ENCODE assay signal across 15 cellular contexts in the genomic region with DNA sequence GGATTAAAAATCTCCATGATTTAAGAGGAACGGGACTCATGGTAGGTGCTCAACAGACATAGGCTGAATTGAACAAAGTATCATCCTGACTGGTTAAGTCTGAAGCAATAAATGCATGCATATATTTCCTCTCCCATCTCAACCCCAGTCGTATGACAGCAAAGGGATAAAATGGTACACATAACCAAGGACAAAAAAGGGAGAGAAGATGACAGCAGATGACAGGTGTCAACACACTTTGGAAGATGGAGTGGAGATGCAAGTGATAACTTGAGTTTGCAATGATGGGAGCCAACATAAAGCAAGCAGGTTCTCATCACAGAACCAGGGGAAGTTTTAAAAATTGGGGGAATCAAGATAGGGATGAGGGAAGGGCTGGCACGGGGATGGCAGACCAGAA. TPM values are rescaled to one million over a fixed set of nuclear protein-coding genes. Genes with fewer than 3 reads are reported as not detected.
DNase-seq lines count a peak whose midpoint lies in the region; ATAC-seq, FAIRE-seq and TF ChIP-seq lines count a peak whose summit lies in the region.
"Had no signal": no experiment of that assay in that cellular context is flagged by ENCODE, and none has a peak within 500 bp of the region (broad histone marks: within the 10 kb centered on the region; RNA-seq: fewer than 3 reads in every experiment).

No MANE protein-coding gene starts in this region.

- CTCF ChIA-PET in CD8-positive, alpha-beta T cell (lab: Charles Lee) = interaction anchor here (2.1 kb wide), 1 partner anchor 9 kb away, joined by 10 read pairs; no protein-coding TSS in a partner anchor
- CTCF ChIA-PET in activated CD8-positive, alpha-beta memory T cell treated with anti-CD3 and anti-CD28 coated beads, Interleukin-2, amount 10 ng/mL, durations not matched to agents 7 days and 5 days (lab: Charles Lee) = interaction anchor here (1.8 to 1.9 kb wide), 2 partner anchors 10 to 15 kb away, joined by 4 to 8 read pairs; no protein-coding TSS in a partner anchor

- peak overlapping the region; percentile 43 for H3K27ac Mint-ChIP-seq in CD8-positive, alpha-beta T cell
- peak overlapping the region; percentile 85 for H3K27ac Mint-ChIP-seq in T-helper 17 cell
- H3K27ac Mint-ChIP-seq in activated CD8-positive, alpha-beta memory T cell treated with anti-CD3 and anti-CD28 coated beads, Interleukin-2, amount 10 ng/mL, durations not matched to agents 7 days and 5 days = no peak overlapping the region
- H3K27ac Mint-ChIP-seq: CD14-positive monocyte had no signal

- H3K36me3 Mint-ChIP-seq in CD8-positive, alpha-beta T cell = peaks cover 44% of the 10 kb centered on the region
- peaks cover 3% of the 10 kb centered on the region for H3K36me3 Mint-ChIP-seq in T-helper 17 cell (ENCODE audit: low read depth)
- H3K36me3 Mint-ChIP-seq in activated CD8-positive, alpha-beta memory T cell treated with anti-CD3 and anti-CD28 coated beads, Interleukin-2, amount 10 ng/mL, durations not matched to agents 7 days and 5 days = peaks cover 40% of the 10 kb centered on the region

- H3K9me3 ChIP-seq in CD8-positive, alpha-beta T cell (ENCODE audit: low read length) = no peaks in the 10 kb centered on the region
- H3K9me3 ChIP-seq in T-helper 17 cell (ENCODE audit: control insufficient read depth, low read length, poor library complexity, severe bottlenecking) (no peaks in the 10 kb centered on the region), neutrophil (no peaks in the 10 kb centered on the region), esophagus squamous epithelium (no peaks in the 10 kb centered on the region), breast epithelium (no peaks in the 10 kb centered on the region)

- H3K4me1 ChIP-seq in CD8-positive, alpha-beta T cell (ENCODE audit: insufficient read depth, low read length) = peaks cover 8% of the 10 kb centered on the region
- peaks cover 37 to 65% of the 10 kb centered on the region in 2 experiments for H3K4me1 ChIP-seq in neutrophil (ENCODE audit: control insufficient read depth in 1 of 2, insufficient read depth in 1 of 2, low read depth in 1 of 2, low read length in 1 of 2)
- H3K4me1 ChIP-seq in esophagus squamous epithelium = peaks cover 0 to 35% (median 15%) of the 10 kb centered on the region in 3 donors
- no peaks in the 10 kb centered on the region for H3K4me1 ChIP-seq in breast epithelium

- no peak overlapping the region for H3K4me3 ChIP-seq in CD8-positive, alpha-beta T cell (ENCODE audit: low read depth, low read length)
- H3K4me3 ChIP-seq in neutrophil (ENCODE audit: low read depth in 1 of 2, low read length in 1 of 2) (no peak overlapping the region), esophagus squamous epithelium (no peak overlapping the region), breast epithelium (no peak overlapping the region)
- H3K4me3 ChIP-seq: A549, GM12878, GM23248 had no signal

- TF ChIP-seq POLR2A in esophagus squamous epithelium (IDR thresholded peaks at IDR 0.05) (no peak), breast epithelium (IDR thresholded peaks at IDR 0.05) (no peak)

- intact Hi-C loops in CD8-positive, alpha-beta T cell (cut with DNase I, micrococcal nuclease) = no loop called here
- intact Hi-C loops in esophagus squamous epithelium (cut with DNase I) (no loop called here), breast epithelium (cut with DNase I; ENCODE audit: low total_unique reads) (no loop called here)

- no peaks in the 10 kb centered on the region for H3K27me3 Mint-ChIP-seq in CD8-positive, alpha-beta T cell (ENCODE audit: low read depth)
- no peaks in the 10 kb centered on the region for H3K27me3 Mint-ChIP-seq in T-helper 17 cell
- no peaks in the 10 kb centered on the region for H3K27me3 Mint-ChIP-seq in activated CD8-positive, alpha-beta memory T cell treated with anti-CD3 and anti-CD28 coated beads, Interleukin-2, amount 10 ng/mL, durations not matched to agents 7 days and 5 days

- H3K4me3 Mint-ChIP-seq in CD8-positive, alpha-beta T cell = no peak overlapping the region
- H3K4me3 Mint-ChIP-seq in T-helper 17 cell = no peak overlapping the region
- H3K4me3 Mint-ChIP-seq in activated CD8-positive, alpha-beta memory T cell treated with anti-CD3 and anti-CD28 coated beads, Interleukin-2, amount 10 ng/mL, durations not matched to agents 7 days and 5 days = no peak overlapping the region
- H3K4me3 Mint-ChIP-seq: CD14-positive monocyte had no signal

- ATAC-seq in CD8-positive, alpha-beta T cell = no peak
- ATAC-seq in T-helper 17 cell = no peak
- no peak for ATAC-seq in activated CD8-positive, alpha-beta memory T cell treated with anti-CD3 and anti-CD28 coated beads, Interleukin-2, amount 10 ng/mL, durations not matched to agents 7 days and 5 days
- ATAC-seq: A549, GM12878, HCT116 had no signal

- H3K9me3 Mint-ChIP-seq in CD8-positive, alpha-beta T cell = peaks cover 11% of the 10 kb centered on the region
- H3K9me3 Mint-ChIP-seq in activated CD8-positive, alpha-beta memory T cell treated with anti-CD3 and anti-CD28 coated beads, Interleukin-2, amount 10 ng/mL, durations not matched to agents 7 days and 5 days (ENCODE audit: low read depth) = peaks cover 14% of the 10 kb centered on the region

- FAIRE-seq in urothelium cell line (lab: Jason Lieb, UNC) = peak; percentile 9
- FAIRE-seq: A549, GM12878, H54 had no signal

- TF ChIP-seq CTCF in CD8-positive, alpha-beta T cell (IDR thresholded peaks at IDR 0.05) = no peak
- TF ChIP-seq CTCF in neutrophil (IDR thresholded peaks at IDR 0.05) (no peak), esophagus squamous epithelium (IDR thresholded peaks at IDR 0.05) (no peak), breast epithelium (IDR thresholded peaks at IDR 0.05) (no peak)

- peaks cover 44% of the 10 kb centered on the region for H3K4me1 Mint-ChIP-seq in CD8-positive, alpha-beta T cell (ENCODE audit: low read depth)
- peaks cover 27% of the 10 kb centered on the region for H3K4me1 Mint-ChIP-seq in T-helper 17 cell
- H3K4me1 Mint-ChIP-seq in activated CD8-positive, alpha-beta memory T cell treated with anti-CD3 and anti-CD28 coated beads, Interleukin-2, amount 10 ng/mL, durations not matched to agents 7 days and 5 days = peaks cover 38% of the 10 kb centered on the region

- POLR2A ChIA-PET in CD8-positive, alpha-beta T cell (lab: Charles Lee) = no interaction called here

- DNase-seq in CD8-positive, alpha-beta T cell = no peak
- DNase-seq in T-helper 17 cell = no peak
- no peak for DNase-seq in urothelium cell line (ENCODE audit: low spot score)
- DNase-seq in activated CD8-positive, alpha-beta memory T cell treated with anti-CD3 and anti-CD28 coated beads, Interleukin-2, amount 10 ng/mL, durations not matched to agents 7 days and 5 days = no peak
- DNase-seq in esophagus squamous epithelium (lab: John Stamatoyannopoulos, UW) = no peak
- DNase-seq in breast epithelium (ENCODE audit: low spot score in 2 of 2) = no peak
- DNase-seq: DMS79, GM23248 had no signal

- 85 to 88% methylated on average over 3 of the region's 3 CpGs for WGBS in esophagus squamous epithelium, 2 donors

- H3K36me3 ChIP-seq in CD8-positive, alpha-beta T cell (ENCODE audit: insufficient read depth, low read length) = no peaks in the 10 kb centered on the region
- H3K36me3 ChIP-seq in neutrophil (peaks cover 59% of the 10 kb centered on the region), esophagus squamous epithelium (peaks cover 0 to 58% (median 7%) of the 10 kb centered on the region in 3 donors), breast epithelium (no peaks in the 10 kb centered on the region)

- no peak overlapping the region for H3K27ac ChIP-seq in CD8-positive, alpha-beta T cell (ENCODE audit: low read depth, low read length)
- H3K27ac ChIP-seq in neutrophil (peak overlapping the region; percentile 41), esophagus squamous epithelium (no peak overlapping the region), breast epithelium (no peak overlapping the region)
- H3K27ac ChIP-seq: A549, GM23248 had no signal

- H3K27me3 ChIP-seq in CD8-positive, alpha-beta T cell (ENCODE audit: insufficient read depth, low read length) = no peaks in the 10 kb centered on the region
- H3K27me3 ChIP-seq in neutrophil (no peaks in the 10 kb centered on the region), esophagus squamous epithelium (no peaks in the 10 kb centered on the region), breast epithelium (no peaks in the 10 kb centered on the region)

RNA-seq across cellular contexts. Expression of gene C1RL, which starts 5.2 kb away (rescaled TPM):
- 1 to 10 TPM; 8.0 to 9.0 TPM for total RNA-seq in CD8-positive, alpha-beta T cell
- total RNA-seq in T-helper 17 cell = 10 to 100 TPM; 21.4 to 27.2 TPM
- total RNA-seq in activated CD8-positive, alpha-beta memory T cell treated with anti-CD3 and anti-CD28 coated beads, Interleukin-2, amount 10 ng/mL, durations not matched to agents 7 days and 5 days = 10 to 100 TPM; 21.8 to 27.4 TPM
- 10 to 100 TPM; 13.0 to 53.2 (median 25.8) TPM for total RNA-seq in esophagus squamous epithelium
- 100 to 1,000 TPM in 2 of 3 donors, 10 to 100 TPM in 1; 80.6 to 138 (median 124) TPM for total RNA-seq in breast epithelium

RNA-seq across cellular contexts. Expression of gene C1R, which starts 11.6 kb away (rescaled TPM):
- 1 to 10 TPM; 3.8 TPM for total RNA-seq in CD8-positive, alpha-beta T cell
- total RNA-seq in T-helper 17 cell = 1 to 10 TPM; 3.4 to 7.2 TPM
- total RNA-seq in activated CD8-positive, alpha-beta memory T cell treated with anti-CD3 and anti-CD28 coated beads, Interleukin-2, amount 10 ng/mL, durations not matched to agents 7 days and 5 days = 1 to 10 TPM; 4.0 to 5.3 TPM
- total RNA-seq in esophagus squamous epithelium = 100 to 1,000 TPM in 2 of 4 donors, 10 to 100 TPM in 2; 22.8 to 297 (median 140) TPM
- total RNA-seq in breast epithelium = 100 to 1,000 TPM; 302 to 773 (median 582) TPM

RNA-seq across cellular contexts. Expression of gene RBP5, which starts 24.9 kb away (rescaled TPM):
- not detected for total RNA-seq in CD8-positive, alpha-beta T cell
- total RNA-seq in T-helper 17 cell = not detected
- under 1 TPM; 0.87 to 0.91 TPM for total RNA-seq in activated CD8-positive, alpha-beta memory T cell treated with anti-CD3 and anti-CD28 coated beads, Interleukin-2, amount 10 ng/mL, durations not matched to agents 7 days and 5 days
- total RNA-seq in esophagus squamous epithelium = 1 to 10 TPM in 1 of 4 donors, under 1 TPM in 1, not detected in 2; 0.53 to 1.3 TPM
- total RNA-seq in breast epithelium = 1 to 10 TPM; 1.1 to 3.3 (median 2.9) TPM
- total RNA-seq: G401, GM23248 had no signal

RNA-seq across cellular contexts. Expression of gene CLSTN3, which starts 26.3 kb away (rescaled TPM):
- 10 to 100 TPM; 23.1 to 24.0 TPM for total RNA-seq in CD8-positive, alpha-beta T cell
- total RNA-seq in T-helper 17 cell = 10 to 100 TPM; 45.8 to 62.6 TPM
- total RNA-seq in activated CD8-positive, alpha-beta memory T cell treated with anti-CD3 and anti-CD28 coated beads, Interleukin-2, amount 10 ng/mL, durations not matched to agents 7 days and 5 days = 100 to 1,000 TPM in 1 of 2 experiments, 10 to 100 TPM in 1; 71.9 to 109 TPM
- 10 to 100 TPM in 2 of 4 donors, 1 to 10 TPM in 2; 4.8 to 12.4 (median 9.5) TPM for total RNA-seq in esophagus squamous epithelium
- 10 to 100 TPM; 23.9 to 58.7 (median 40.3) TPM for total RNA-seq in breast epithelium

RNA-seq across cellular contexts. Expression of gene C1S, which starts 43.3 kb away (rescaled TPM):
- 1 to 10 TPM; 1.5 to 2.4 TPM for total RNA-seq in CD8-positive, alpha-beta T cell
- total RNA-seq in T-helper 17 cell (1 to 10 TPM; 2.9 to 3.0 TPM), esophagus squamous epithelium (100 to 1,000 TPM in 2 of 4 donors, 10 to 100 TPM in 2; 25.2 to 375 (median 110) TPM), breast epithelium (100 to 1,000 TPM; 307 to 959 (median 622) TPM)
- total RNA-seq in activated CD8-positive, alpha-beta memory T cell treated with anti-CD3 and anti-CD28 coated beads, Interleukin-2, amount 10 ng/mL, durations not matched to agents 7 days and 5 days = 1 to 10 TPM; 1.6 to 2.5 TPM
